In the genomic region with DNA sequence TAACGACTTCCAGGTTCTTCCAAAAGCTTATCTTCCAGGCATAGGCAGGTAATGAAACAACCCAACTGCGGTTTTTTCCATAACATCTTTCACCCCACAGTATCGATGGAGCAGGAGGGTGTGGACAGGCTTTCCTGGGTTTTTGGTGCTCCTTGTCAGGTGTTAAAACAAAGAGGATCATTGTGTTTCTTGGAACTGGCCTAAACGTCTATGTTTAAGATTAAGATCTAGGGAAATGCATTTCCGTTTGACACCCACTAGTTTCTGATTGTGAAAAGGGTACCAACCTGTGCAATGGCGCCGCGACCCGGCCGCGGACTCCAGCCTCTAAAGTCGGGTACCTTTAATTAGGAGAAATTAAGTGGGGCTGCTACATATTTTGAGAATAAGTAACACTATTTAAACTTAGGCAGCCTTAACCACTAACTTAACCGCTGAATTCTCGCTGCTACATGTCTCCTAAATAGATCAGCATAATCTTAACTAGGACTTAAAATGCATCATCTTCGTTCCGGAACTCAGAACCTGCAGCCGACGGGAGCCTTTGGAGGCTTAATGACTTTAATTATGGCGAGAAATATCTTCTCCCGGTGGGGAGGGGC, we compare ENCODE assay signal across 8 cellular contexts. TPM values are rescaled to one million over a fixed set of nuclear protein-coding genes. Genes with fewer than 3 reads are reported as not detected.
A peak's percentile ranks its signal among the peaks of the same experiment; 100 is the strongest.
DNase-seq lines count a peak whose midpoint lies in the region; TF ChIP-seq lines count a peak whose summit lies in the region.

No MANE protein-coding gene starts in this region.

- WGBS in endodermal cell (ENCODE audit: insufficient coverage in 1 of 2, insufficient read length in 1 of 2), 2 experiments = 13 to 42% methylated on average over 4 to 20 of the region's 20 CpGs

- peak overlapping the region; percentile 89 for H3K27ac ChIP-seq in endodermal cell (ENCODE audit: low read depth, low read length)

- DNase-seq in BJ (ENCODE audit: low read depth) = no peak
- DNase-seq in NCI-H526 (lab: John Stamatoyannopoulos, UW) = peak; percentile 76 to 81
- DNase-seq in endodermal cell = peak; percentile 62
- no peak for DNase-seq in neural crest cell (ENCODE audit: low read depth, low spot score)
- no peak for DNase-seq in HEK293T (ENCODE audit: extremely low spot score)
- DNase-seq in NCI-H2227 treated with DMSO at 0.1 percent for 48 hours (lab: John Stamatoyannopoulos, UW) = no peak
- no peak for DNase-seq in NK-92 treated with Interleukin-12 subunit alpha and Interleukin-12 subunit beta, amount 100 ng/mL, for 24 hours (lab: John Stamatoyannopoulos, UW)
- DNase-seq in KG1 (lab: John Stamatoyannopoulos, UW) = no peak

- H3K9me3 Mint-ChIP-seq in endodermal cell (no peaks in the 10 kb centered on the region), neural crest cell (no peaks in the 10 kb centered on the region)

- POLR2A ChIA-PET in BJ (lab: Charles Lee) = no interaction called here
- POLR2A ChIA-PET in HEK293T (lab: Yijun Ruan, JAX) = interaction anchor here (0.8 to 1.2 kb wide), 2 partner anchors 147 kb away, joined by 3 to 4 read pairs; a partner anchor contains a TSS

- H3K27ac Mint-ChIP-seq in endodermal cell (peak overlapping the region; percentile 98), neural crest cell (ENCODE audit: unreplicated experiment) (no peak overlapping the region)

- H3K36me3 ChIP-seq in BJ (ENCODE audit: control insufficient read depth, insufficient read depth, low read length) (no peaks in the 10 kb centered on the region), endodermal cell (ENCODE audit: control insufficient read depth, insufficient read depth, low read length) (no peaks in the 10 kb centered on the region)

- TF ChIP-seq CTCF in BJ (IDR thresholded peaks at IDR 0.05; ENCODE audit: insufficient read depth, low read depth, low read length) = no peak
- no peak for TF ChIP-seq CTCF in endodermal cell (conservative IDR thresholded peaks at IDR 0.05)
- no peak for TF ChIP-seq CTCF in neural crest cell (conservative IDR thresholded peaks at IDR 0.05)

- H3K9me3 ChIP-seq in endodermal cell (ENCODE audit: control insufficient read depth, low read length) = no peaks in the 10 kb centered on the region

- H3K4me3 Mint-ChIP-seq in endodermal cell (peak overlapping the region; percentile 66), neural crest cell (peak overlapping the region; percentile 77)

- H3K4me1 Mint-ChIP-seq in endodermal cell (peaks cover 32% of the 10 kb centered on the region), neural crest cell (peaks cover 58% of the 10 kb centered on the region)

- no peaks in the 10 kb centered on the region for H3K27me3 Mint-ChIP-seq in endodermal cell (ENCODE audit: insufficient read depth)
- no peaks in the 10 kb centered on the region for H3K27me3 Mint-ChIP-seq in neural crest cell (ENCODE audit: low read depth)

- peaks cover 12% of the 10 kb centered on the region for H3K36me3 Mint-ChIP-seq in endodermal cell (ENCODE audit: low read depth)
- no peaks in the 10 kb centered on the region for H3K36me3 Mint-ChIP-seq in neural crest cell (ENCODE audit: low read depth)

- H3K4me3 ChIP-seq in BJ (ENCODE audit: low read depth, low read length) (peak overlapping the region; percentile 37), endodermal cell (ENCODE audit: low read length) (peak overlapping the region; percentile 77)

- CTCF ChIA-PET in BJ (lab: Yijun Ruan, JAX) (interaction anchor here (1.3 to 1.7 kb wide), 3 partner anchors 11 to 215 kb away, joined by 4 to 9 read pairs (median 7); no protein-coding TSS in a partner anchor), HEK293T (lab: Yijun Ruan, JAX) (interaction anchor here (0.7 to 1.4 kb wide), 3 partner anchors 11 to 175 kb away, joined by 3 read pairs; no protein-coding TSS in a partner anchor)

- H3K9ac ChIP-seq in endodermal cell (ENCODE audit: extremely low read depth, low read length, poor library complexity, severe bottlenecking) = no peak overlapping the region

- H3K27me3 ChIP-seq in BJ (ENCODE audit: control insufficient read depth, insufficient read depth, low read length) (no peaks in the 10 kb centered on the region), endodermal cell (ENCODE audit: control insufficient read depth, insufficient read depth, low read length, poor library complexity, severe bottlenecking) (no peaks in the 10 kb centered on the region)

- H3K4me1 ChIP-seq in endodermal cell (ENCODE audit: control insufficient read depth, insufficient read depth, low read length) = peaks cover 19% of the 10 kb centered on the region

TF ChIP-seq in HEK293T, 16 proteins besides CTCF, POLR2A, EP300 and RAD21:
- no peak for TF ChIP-seq ZNF384 (IDR thresholded peaks at IDR 0.05)
- TF ChIP-seq CTBP1 (IDR thresholded peaks at IDR 0.05; ENCODE audit: borderline replicate concordance) = no peak
- no peak for TF ChIP-seq ELF4 (IDR thresholded peaks at IDR 0.05)
- TF ChIP-seq ARNT (IDR thresholded peaks at IDR 0.05) = no peak
- TF ChIP-seq FOXA1 (IDR thresholded peaks at IDR 0.05) = no peak
- TF ChIP-seq NFRKB (IDR thresholded peaks at IDR 0.05) = no peak

RNA-seq across cellular contexts. Expression of a gene that starts 31.5 kb away (rescaled TPM):
- not detected in 2 replicates for polyA plus RNA-seq in BJ (2011; rRNA removed)
- polyA minus RNA-seq in BJ (2011; rRNA and poly(A)+ RNA removed) = not detected in 2 replicates
- not detected for total RNA-seq in endodermal cell
- polyA plus RNA-seq in endodermal cell (2013, experiment 1 of 2) = not detected
- polyA plus RNA-seq in endodermal cell (2013, experiment 2 of 2) = not detected
- total RNA-seq in neural crest cell = not detected in 2 replicates

RNA-seq across cellular contexts. Expression of a gene that starts 42.7 kb away (rescaled TPM):
- polyA plus RNA-seq in BJ (2011; rRNA removed) = 1.6 and 2.1 TPM in 2 replicates
- 2.6 and 3.2 TPM in 2 replicates for polyA minus RNA-seq in BJ (2011; rRNA and poly(A)+ RNA removed)
- total RNA-seq in endodermal cell (1 to 10 TPM; 6.2 to 7.5 TPM), neural crest cell (3.9 and 4.9 TPM in 2 replicates)
- polyA plus RNA-seq in endodermal cell (2013, experiment 1 of 2) = 18.1 TPM
- 17.0 TPM for polyA plus RNA-seq in endodermal cell (2013, experiment 2 of 2)

Comparison
In these comparisons a context has a peak if more than half of its experiments do, and no peak if none do; other contexts are left out.
1. DNase-seq: peak in NCI-H526 (2 of 2) and endodermal cell (single experiment); none in BJ (single experiment), neural crest cell (single experiment), HEK293T (single experiment), NCI-H2227 treated with DMSO at 0.1 percent for 48 hours (single experiment), NK-92 treated with Interleukin-12 subunit alpha and Interleukin-12 subunit beta, amount 100 ng/mL, for 24 hours (single experiment) and KG1 (single experiment).